Comparison of ENCODE assay signal across 1 cellular context in the genomic region with DNA sequence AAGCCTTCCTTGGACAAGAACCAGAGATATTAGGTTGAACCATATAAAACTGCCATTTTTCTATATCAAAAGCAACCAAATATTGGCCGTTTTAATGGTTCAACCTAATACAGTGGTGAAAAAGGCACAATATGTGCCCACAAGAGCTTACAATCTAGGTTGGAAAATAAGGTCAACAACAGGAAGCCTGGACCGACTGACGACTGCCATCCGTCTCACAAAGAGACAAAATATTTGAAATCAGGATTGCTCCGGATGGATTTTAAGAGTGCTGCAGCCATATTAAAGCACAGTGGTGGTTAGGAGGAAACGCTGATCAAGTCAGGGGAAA.
TF ChIP-seq lines count a peak whose summit lies in the region.

No MANE protein-coding gene starts in this region.

TF ChIP-seq in GM23338, 12 proteins besides CTCF, POLR2A, EP300 and RAD21 (continued from another document):
- no peak for TF ChIP-seq JUNB (IDR thresholded peaks at IDR 0.05; ENCODE audit: unreplicated experiment)
TF ChIP-seq in GM23338: peak in this region for 0.
